Comparison of ENCODE assay signal across 8 cellular contexts in the genomic region with DNA sequence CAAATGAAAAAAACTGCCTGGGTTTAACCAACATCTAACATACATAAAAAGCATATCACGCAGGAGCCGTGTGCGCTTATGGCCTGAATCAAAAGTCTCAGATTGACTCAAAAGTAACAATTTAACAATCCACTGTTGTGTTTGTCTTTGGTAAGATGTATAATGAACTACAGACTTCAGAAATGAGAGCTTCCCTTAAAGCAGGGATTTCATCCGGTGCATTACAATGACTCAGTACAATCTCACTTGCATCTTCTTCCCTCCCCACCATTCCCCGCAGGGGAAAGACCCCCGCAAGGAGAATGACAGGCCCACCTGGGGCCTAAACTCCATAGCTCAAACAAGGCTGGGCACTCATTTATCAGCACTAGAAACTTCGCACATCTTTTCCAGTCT. TPM values are rescaled to one million over a fixed set of nuclear protein-coding genes. Genes with fewer than 3 reads are reported as not detected.
DNase-seq lines count a peak whose midpoint lies in the region; ATAC-seq, FAIRE-seq and TF ChIP-seq lines count a peak whose summit lies in the region.

No MANE protein-coding gene starts in this region.

- no peak overlapping the region for H3K27ac ChIP-seq in HUES6 (ENCODE audit: low read depth, low read length)

- DNase-seq in GM04504 (ENCODE audit: low read depth) (peak; percentile 10), immature natural killer cell (peak in 1 of 3 donors; percentile 6), D721Med (ENCODE audit: insufficient read length, low spot score) (no peak), RPMI8226 (no peak)
- peak; percentile 0 to 22 (median 8) for DNase-seq in stimulated activated CD4-positive, alpha-beta T cell treated with anti-CD3 and anti-CD28 coated beads, TNF-alpha, amount 100 ng/mL, for 48 hours (ENCODE audit: low read depth in 3 of 3)

- H3K4me3 Mint-ChIP-seq in activated naive CD8-positive, alpha-beta T cell, result peak overlapping the region; percentile 96
- H3K4me3 Mint-ChIP-seq in immature natural killer cell, result peak overlapping the region; percentile 84 to 94 (median 88)

- peak; percentile 34 for ATAC-seq in GM21423 (IDR thresholded peaks at IDR 0.05; ENCODE audit: unreplicated experiment)

- no peaks in the 10 kb centered on the region for H3K36me3 ChIP-seq in HUES6 (ENCODE audit: control insufficient read depth, insufficient read depth, low read length)

- no peaks in the 10 kb centered on the region for H3K9me3 ChIP-seq in HUES6 (ENCODE audit: control insufficient read depth, insufficient read depth, low read depth, low read length)

- H3K9ac ChIP-seq in HUES6 (ENCODE audit: low read length), result peak overlapping the region; percentile 52

- H3K9me3 Mint-ChIP-seq in activated naive CD8-positive, alpha-beta T cell (ENCODE audit: low read depth), result no peaks in the 10 kb centered on the region
- H3K9me3 Mint-ChIP-seq in immature natural killer cell, result no peaks in the 10 kb centered on the region

- peak overlapping the region; percentile 90 for H3K4me3 ChIP-seq in HUES6 (ENCODE audit: low read depth, low read length)

- TF ChIP-seq CTCF in D721Med (IDR thresholded peaks at IDR 0.05; ENCODE audit: insufficient read depth, missing control alignments), result no peak

- peaks cover 18% of the 10 kb centered on the region for H3K27me3 ChIP-seq in HUES6 (ENCODE audit: control insufficient read depth, insufficient read depth, low read length)

- H3K4me1 ChIP-seq in HUES6 (ENCODE audit: control insufficient read depth, insufficient read depth, low read length), result peaks cover 9% of the 10 kb centered on the region; the same call in 1 of the 2 replicates

- FAIRE-seq in D721Med (lab: Jason Lieb, UNC), result no peak

- H3K36me3 Mint-ChIP-seq in activated naive CD8-positive, alpha-beta T cell, result peaks cover 2% of the 10 kb centered on the region
- no peaks in the 10 kb centered on the region for H3K36me3 Mint-ChIP-seq in immature natural killer cell

- peaks cover 50% of the 10 kb centered on the region for H3K4me1 Mint-ChIP-seq in activated naive CD8-positive, alpha-beta T cell (ENCODE audit: low read depth)
- H3K4me1 Mint-ChIP-seq in immature natural killer cell, result peaks cover 35 to 55% of the 10 kb centered on the region in 2 donors

- H3K27me3 Mint-ChIP-seq in activated naive CD8-positive, alpha-beta T cell, result no peaks in the 10 kb centered on the region
- H3K27me3 Mint-ChIP-seq in immature natural killer cell (ENCODE audit: low read depth in 3 of 3), result peaks cover 1 to 14% (median 11%) of the 10 kb centered on the region in 3 donors

- H3K27ac Mint-ChIP-seq in activated naive CD8-positive, alpha-beta T cell, result peak overlapping the region; percentile 94
- peak overlapping the region; percentile 81 to 96 (median 93) for H3K27ac Mint-ChIP-seq in immature natural killer cell

RNA-seq across cellular contexts. Expression of gene ZFR, which starts 1.4 kb away (rescaled TPM):
- 10 to 100 TPM; 63.1 to 90.6 (median 66.2) TPM for polyA plus RNA-seq in immature natural killer cell

Comparison
In these comparisons a context has a peak if more than half of its experiments do, and no peak if none do; other contexts are left out.
1. DNase-seq: peak in GM04504 (single experiment) and stimulated activated CD4-positive, alpha-beta T cell treated with anti-CD3 and anti-CD28 coated beads, TNF-alpha, amount 100 ng/mL, for 48 hours (3 of 3); none in D721Med (single experiment) and RPMI8226 (single experiment).